9 cellular contexts compared by ENCODE assay signal in genomic region chr4:144591401-144591800, GRCh38. TPM values are rescaled to one million over a fixed set of nuclear protein-coding genes. Genes with fewer than 3 reads are reported as not detected.
DNase-seq lines count a peak whose midpoint lies in the region; ATAC-seq and TF ChIP-seq lines count a peak whose summit lies in the region.
"Had no signal": no experiment of that assay in that cellular context is flagged by ENCODE, and none has a peak within 500 bp of the region (broad histone marks: within the 10 kb centered on the region; RNA-seq: fewer than 3 reads in every experiment).

No MANE protein-coding gene starts in this region.

- H3K27me3 ChIP-seq in osteoblast (ENCODE audit: insufficient read depth, low read length), result no peaks in the 10 kb centered on the region
- H3K27me3 ChIP-seq: gastroesophageal sphincter had no signal

- H3K4me2 ChIP-seq in osteoblast (ENCODE audit: insufficient read depth, low read length), result no peak overlapping the region

- H2AFZ ChIP-seq in osteoblast (ENCODE audit: low read length), result peak overlapping the region; percentile 51

- H4K20me1 ChIP-seq in osteoblast (ENCODE audit: insufficient read depth, low read length), result no peaks in the 10 kb centered on the region

- ATAC-seq in GM18861 (IDR thresholded peaks at IDR 0.05; ENCODE audit: unreplicated experiment), result no peak
- ATAC-seq: gastroesophageal sphincter had no signal

- TF ChIP-seq CTCF in HEK293 (tag by site-specific recombination; IDR thresholded peaks at IDR 0.05) (no peak), osteoblast (IDR thresholded peaks at IDR 0.05; ENCODE audit: extremely low read depth, low read depth, low read length) (no peak)

- no peak overlapping the region for H3K4me3 ChIP-seq in HEK293 (ENCODE audit: low read depth, low read length)
- H3K4me3 ChIP-seq in osteoblast (ENCODE audit: insufficient read depth, low read length), result no peak overlapping the region
- H3K4me3 ChIP-seq: gastroesophageal sphincter had no signal

- DNase-seq in NCI-H226 (peak; percentile 69), dedifferentiated amniotic fluid mesenchymal stem cell (ENCODE audit: extremely low spot score) (peak; percentile 57), osteoblast (ENCODE audit: insufficient read length, low spot score, missing footprints) (peak; percentile 29), C1 segment of cervical spinal cord (lab: John Stamatoyannopoulos, UW) (no peak)
- DNase-seq in activated naive CD4-positive, alpha-beta T cell (lab: John Stamatoyannopoulos, UW), result no peak
- DNase-seq: T-helper 1 cell had no signal

- CTCF ChIA-PET in HEK293 (lab: Yijun Ruan, JAX), result no interaction called here

- H3K79me2 ChIP-seq in osteoblast (ENCODE audit: insufficient read depth, low read length), result no peaks in the 10 kb centered on the region

- H3K4me1 ChIP-seq in HEK293 (ENCODE audit: control insufficient read depth, insufficient read depth, low read length) (peaks cover 5% of the 10 kb centered on the region; the same call in 1 of the 2 replicates), osteoblast (ENCODE audit: insufficient read depth, low read length) (peaks cover 9% of the 10 kb centered on the region)
- H3K4me1 ChIP-seq: gastroesophageal sphincter had no signal

- H3K36me3 ChIP-seq in HEK293 (ENCODE audit: control insufficient read depth in 2 of 2, insufficient read depth in 1 of 2, low read length in 2 of 2), result no peaks in the 10 kb centered on the region
- no peaks in the 10 kb centered on the region for H3K36me3 ChIP-seq in osteoblast (ENCODE audit: insufficient read depth, low read length)
- H3K36me3 ChIP-seq: gastroesophageal sphincter had no signal

- peak overlapping the region; percentile 11; the same call in 1 of the 2 replicates for H3K27ac ChIP-seq in HEK293 (ENCODE audit: extremely low read depth, low read depth, low read length)
- no peak overlapping the region for H3K27ac ChIP-seq in osteoblast (ENCODE audit: low read depth, low read length)
- H3K27ac ChIP-seq: gastroesophageal sphincter had no signal

- POLR2A ChIA-PET in HEK293 (lab: Yijun Ruan, JAX), result no interaction called here

- H3K9me3 ChIP-seq in HEK293 (ENCODE audit: control insufficient read depth, insufficient read depth, low read depth, low read length) (no peaks in the 10 kb centered on the region), osteoblast (ENCODE audit: low read depth, low read length) (no peaks in the 10 kb centered on the region)

TF ChIP-seq in HEK293, 187 proteins besides CTCF, POLR2A, EP300 and RAD21 (continues in another document):
- peak; percentile 56; the same call in 1 of the 2 replicates for TF ChIP-seq SP7 (tag by site-specific recombination; IDR thresholded peaks at IDR 0.05)
- TF ChIP-seq ZFP69B (tag by site-specific recombination; IDR thresholded peaks at IDR 0.05), result peak; percentile 91
- no peak for TF ChIP-seq ZNF654 (tag by site-specific recombination; IDR thresholded peaks at IDR 0.05; ENCODE audit: low read depth)
- TF ChIP-seq MZF1 (tag by site-specific recombination; IDR thresholded peaks at IDR 0.05; ENCODE audit: borderline replicate concordance), result peak; percentile 48; the same call in 1 of the 2 replicates
- no peak for TF ChIP-seq ZNF148 (tag by site-specific recombination; IDR thresholded peaks at IDR 0.05; ENCODE audit: borderline replicate concordance)
- TF ChIP-seq ZNF114 (tag by site-specific recombination; IDR thresholded peaks at IDR 0.05), result no peak
- TF ChIP-seq, protein P1, sequence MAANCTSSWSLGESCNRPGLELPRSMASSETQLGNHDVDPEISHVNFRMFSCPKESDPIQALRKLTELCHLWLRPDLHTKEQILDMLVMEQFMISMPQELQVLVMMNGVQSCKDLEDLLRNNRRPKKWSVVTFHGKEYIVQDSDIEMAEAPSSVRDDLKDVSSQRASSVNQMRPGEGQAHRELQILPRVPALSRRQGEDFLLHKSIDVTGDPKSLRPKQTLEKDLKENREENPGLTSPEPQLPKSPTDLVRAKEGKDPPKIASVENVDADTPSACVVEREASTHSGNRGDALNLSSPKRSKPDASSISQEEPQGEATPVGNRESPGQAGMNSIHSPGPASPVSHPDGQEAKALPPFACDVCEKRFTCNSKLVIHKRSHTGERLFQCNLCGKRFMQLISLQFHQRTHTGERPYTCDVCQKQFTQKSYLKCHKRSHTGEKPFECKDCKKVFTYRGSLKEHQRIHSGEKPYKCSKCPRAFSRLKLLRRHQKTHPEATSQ (tag by site-specific recombination; IDR thresholded peaks at IDR 0.05), result no peak
- TF ChIP-seq RBAK (tag by site-specific recombination; IDR thresholded peaks at IDR 0.05), result no peak
- TF ChIP-seq ZNF416 (tag by site-specific recombination; IDR thresholded peaks at IDR 0.05), result no peak
- no peak for TF ChIP-seq TCF7L2 (IDR thresholded peaks at IDR 0.05; ENCODE audit: borderline replicate concordance, low read depth, low read length)
- no peak for TF ChIP-seq ZNF629 (tag by site-specific recombination; IDR thresholded peaks at IDR 0.05)
- no peak for TF ChIP-seq ZNF843 (tag by site-specific recombination; IDR thresholded peaks at IDR 0.05)
- TF ChIP-seq ZNF76 (tag by site-specific recombination; IDR thresholded peaks at IDR 0.05; ENCODE audit: borderline replicate concordance, low read depth), result no peak
- TF ChIP-seq ZNF335 (tag by site-specific recombination; conservative IDR thresholded peaks at IDR 0.05), result no peak
- no peak for TF ChIP-seq KLF7 (tag by site-specific recombination; IDR thresholded peaks at IDR 0.05; ENCODE audit: borderline replicate concordance)
- TF ChIP-seq HOXC10 (CRISPR knock-in tag; IDR thresholded peaks at IDR 0.05), result no peak
- TF ChIP-seq ZNF621 (tag by site-specific recombination; IDR thresholded peaks at IDR 0.05), result no peak
- TF ChIP-seq BCL11A (tag by site-specific recombination; IDR thresholded peaks at IDR 0.05; ENCODE audit: low read depth), result no peak
- TF ChIP-seq, protein P2, sequence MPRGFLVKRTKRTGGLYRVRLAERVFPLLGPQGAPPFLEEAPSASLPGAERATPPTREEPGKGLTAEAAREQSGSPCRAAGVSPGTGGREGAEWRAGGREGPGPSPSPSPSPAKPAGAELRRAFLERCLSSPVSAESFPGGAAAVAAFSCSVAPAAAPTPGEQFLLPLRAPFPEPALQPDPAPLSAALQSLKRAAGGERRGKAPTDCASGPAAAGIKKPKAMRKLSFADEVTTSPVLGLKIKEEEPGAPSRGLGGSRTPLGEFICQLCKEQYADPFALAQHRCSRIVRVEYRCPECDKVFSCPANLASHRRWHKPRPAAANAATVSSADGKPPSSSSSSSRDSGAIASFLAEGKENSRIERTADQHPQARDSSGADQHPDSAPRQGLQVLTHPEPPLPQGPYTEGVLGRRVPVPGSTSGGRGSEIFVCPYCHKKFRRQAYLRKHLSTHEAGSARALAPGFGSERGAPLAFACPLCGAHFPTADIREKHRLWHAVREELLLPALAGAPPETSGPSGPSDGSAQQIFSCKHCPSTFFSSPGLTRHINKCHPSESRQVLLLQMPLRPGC (tag by site-specific recombination; IDR thresholded peaks at IDR 0.05), result no peak
- TF ChIP-seq, protein P3, sequence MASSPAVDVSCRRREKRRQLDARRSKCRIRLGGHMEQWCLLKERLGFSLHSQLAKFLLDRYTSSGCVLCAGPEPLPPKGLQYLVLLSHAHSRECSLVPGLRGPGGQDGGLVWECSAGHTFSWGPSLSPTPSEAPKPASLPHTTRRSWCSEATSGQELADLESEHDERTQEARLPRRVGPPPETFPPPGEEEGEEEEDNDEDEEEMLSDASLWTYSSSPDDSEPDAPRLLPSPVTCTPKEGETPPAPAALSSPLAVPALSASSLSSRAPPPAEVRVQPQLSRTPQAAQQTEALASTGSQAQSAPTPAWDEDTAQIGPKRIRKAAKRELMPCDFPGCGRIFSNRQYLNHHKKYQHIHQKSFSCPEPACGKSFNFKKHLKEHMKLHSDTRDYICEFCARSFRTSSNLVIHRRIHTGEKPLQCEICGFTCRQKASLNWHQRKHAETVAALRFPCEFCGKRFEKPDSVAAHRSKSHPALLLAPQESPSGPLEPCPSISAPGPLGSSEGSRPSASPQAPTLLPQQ (tag by site-specific recombination; IDR thresholded peaks at IDR 0.05), result peak; percentile 84
- TF ChIP-seq, protein P4, sequence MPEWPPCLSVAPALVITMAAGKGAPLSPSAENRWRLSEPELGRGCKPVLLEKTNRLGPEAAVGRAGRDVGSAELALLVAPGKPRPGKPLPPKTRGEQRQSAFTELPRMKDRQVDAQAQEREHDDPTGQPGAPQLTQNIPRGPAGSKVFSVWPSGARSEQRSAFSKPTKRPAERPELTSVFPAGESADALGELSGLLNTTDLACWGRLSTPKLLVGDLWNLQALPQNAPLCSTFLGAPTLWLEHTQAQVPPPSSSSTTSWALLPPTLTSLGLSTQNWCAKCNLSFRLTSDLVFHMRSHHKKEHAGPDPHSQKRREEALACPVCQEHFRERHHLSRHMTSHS (tag by site-specific recombination; IDR thresholded peaks at IDR 0.05), result no peak
- no peak for TF ChIP-seq ZFP41 (tag by site-specific recombination; IDR thresholded peaks at IDR 0.05; ENCODE audit: borderline replicate concordance)
- peak; percentile 29; the same call in 1 of the 2 replicates for TF ChIP-seq TRIM28 (IDR thresholded peaks at IDR 0.05; ENCODE audit: borderline replicate concordance, low read length)
- no peak for TF ChIP-seq ZFP3 (tag by site-specific recombination; IDR thresholded peaks at IDR 0.05; ENCODE audit: low read depth)

RNA-seq across cellular contexts. Expression of gene HHIP, which starts 54.6 kb away (rescaled TPM):
- total RNA-seq in osteoblast, result 0.59 and 0.72 TPM in 2 replicates

Comparison
In these comparisons a context has a peak if more than half of its experiments do, and no peak if none do; other contexts are left out.
1. DNase-seq: peak in NCI-H226 (single experiment), dedifferentiated amniotic fluid mesenchymal stem cell (single experiment) and osteoblast (single experiment); none in activated naive CD4-positive, alpha-beta T cell (0 of 4) and C1 segment of cervical spinal cord (0 of 14).